Comparison of ENCODE assay signal across 8 cellular contexts in the genomic region with DNA sequence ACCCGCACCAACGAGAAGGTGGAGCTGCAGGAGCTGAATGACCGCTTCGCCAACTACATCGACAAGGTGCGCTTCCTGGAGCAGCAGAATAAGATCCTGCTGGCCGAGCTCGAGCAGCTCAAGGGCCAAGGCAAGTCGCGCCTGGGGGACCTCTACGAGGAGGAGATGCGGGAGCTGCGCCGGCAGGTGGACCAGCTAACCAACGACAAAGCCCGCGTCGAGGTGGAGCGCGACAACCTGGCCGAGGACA. TPM values are rescaled to one million over a fixed set of nuclear protein-coding genes. Genes with fewer than 3 reads are reported as not detected.
A peak's percentile ranks its signal among the peaks of the same experiment; 100 is the strongest.
DNase-seq lines count a peak whose midpoint lies in the region; ATAC-seq and TF ChIP-seq lines count a peak whose summit lies in the region.

No MANE protein-coding gene starts in this region.

- H3K36me3 Mint-ChIP-seq in activated naive CD8-positive, alpha-beta T cell treated with anti-CD3 and anti-CD28 coated beads for 36 hours = peaks cover 50% of the 10 kb centered on the region

- peaks cover 57% of the 10 kb centered on the region for H3K4me1 Mint-ChIP-seq in activated naive CD8-positive, alpha-beta T cell treated with anti-CD3 and anti-CD28 coated beads for 36 hours

- H3K27ac ChIP-seq in C4-2B (peak overlapping the region; percentile 48), right lobe of liver (peak overlapping the region; percentile 63 to 96 (median 80)), tibial nerve (peak overlapping the region; percentile 95 to 100 (median 98))

- no peaks in the 10 kb centered on the region for H3K9me3 ChIP-seq in right lobe of liver
- no peaks in the 10 kb centered on the region for H3K9me3 ChIP-seq in tibial nerve

- intact Hi-C loops in right lobe of liver (cut with DNase I) = no loop called here

- H3K36me3 ChIP-seq in H7 (replicated peaks; ENCODE audit: control insufficient read depth, insufficient read depth, low read length) (peaks cover 12% of the 10 kb centered on the region), right lobe of liver (peaks cover 0 to 21% (median 0%) of the 10 kb centered on the region in 4 donors), tibial nerve (peaks cover 16 to 53% (median 22%) of the 10 kb centered on the region in 3 donors)

- no peaks in the 10 kb centered on the region for H3K9me3 Mint-ChIP-seq in activated naive CD8-positive, alpha-beta T cell treated with anti-CD3 and anti-CD28 coated beads for 36 hours

- peak overlapping the region; percentile 95 for H3K27ac Mint-ChIP-seq in activated naive CD8-positive, alpha-beta T cell treated with anti-CD3 and anti-CD28 coated beads for 36 hours

- no peak for ATAC-seq in right lobe of liver
- ATAC-seq in GM18505 (IDR thresholded peaks at IDR 0.05; ENCODE audit: unreplicated experiment) = no peak

- no peak for DNase-seq in H7
- no peak for DNase-seq in activated naive CD8-positive, alpha-beta T cell treated with anti-CD3 and anti-CD28 coated beads for 36 hours
- no peak for DNase-seq in right lobe of liver
- no peak for DNase-seq in tibial nerve (ENCODE audit: low spot score in 2 of 2)
- DNase-seq in cortex of kidney (lab: John Stamatoyannopoulos, UW) = no peak
- no peak for DNase-seq in LoVo (ENCODE audit: low spot score)

- H3K4me3 ChIP-seq in H7 (ENCODE audit: insufficient read depth, low read depth, low read length) = peak overlapping the region; percentile 93
- peak overlapping the region; percentile 51 to 60 (median 55) for H3K4me3 ChIP-seq in right lobe of liver
- peak overlapping the region; percentile 78 to 96 (median 92) for H3K4me3 ChIP-seq in tibial nerve

- H3K4me3 Mint-ChIP-seq in activated naive CD8-positive, alpha-beta T cell treated with anti-CD3 and anti-CD28 coated beads for 36 hours = peak overlapping the region; percentile 98

- TF ChIP-seq POLR2A in right lobe of liver (IDR thresholded peaks at IDR 0.05) (no peak), tibial nerve (IDR thresholded peaks at IDR 0.05) (no peak), GM18505 (IDR thresholded peaks at IDR 0.05; ENCODE audit: borderline replicate concordance, extremely low read depth, insufficient read depth, insufficient read length) (no peak)

- no peak for TF ChIP-seq EP300 in tibial nerve (IDR thresholded peaks at IDR 0.05)

- H3K27me3 ChIP-seq in H7 (ENCODE audit: control insufficient read depth, insufficient read depth, low read length) (peaks cover 24% of the 10 kb centered on the region; the same call in 1 of the 2 replicates), right lobe of liver (peaks cover 0 to 11% of the 10 kb centered on the region in 2 donors), tibial nerve (no peaks in the 10 kb centered on the region)

- WGBS in right lobe of liver (ENCODE audit: insufficient coverage, low coverage, low lambda C conversion rate, missing lambda C conversion rate) = 1% methylated on average over 14 of the region's 21 CpGs
- 0% methylated on average over 8 to 17 of the region's 21 CpGs for WGBS in tibial nerve, 2 donors

- H3K4me1 ChIP-seq in right lobe of liver (peaks cover 0 to 10% (median 0%) of the 10 kb centered on the region in 4 donors), tibial nerve (peaks cover 0 to 56% (median 33%) of the 10 kb centered on the region in 4 donors)

- TF ChIP-seq CTCF in C4-2B (conservative IDR thresholded peaks at IDR 0.05) (no peak), right lobe of liver (IDR thresholded peaks at IDR 0.05) (no peak), tibial nerve (IDR thresholded peaks at IDR 0.05) (no peak)

- no peaks in the 10 kb centered on the region for H3K27me3 Mint-ChIP-seq in activated naive CD8-positive, alpha-beta T cell treated with anti-CD3 and anti-CD28 coated beads for 36 hours

RNA-seq across cellular contexts. Expression of gene VIM, which starts 1.6 kb away (rescaled TPM):
- 1,966 TPM in 2 replicates for total RNA-seq in H7 (2014; rRNA removed; shearing (Covaris generic))
- total RNA-seq in activated naive CD8-positive, alpha-beta T cell treated with anti-CD3 and anti-CD28 coated beads for 36 hours = 100 to 1,000 TPM; 657 TPM
- total RNA-seq in right lobe of liver = 100 to 1,000 TPM in 3 of 6 experiments, 10 to 100 TPM in 3; 39.3 to 160 (median 97.4) TPM
- 1,000 to 10,000 TPM; 6,350 to 8,587 (median 8,002) TPM for total RNA-seq in tibial nerve

RNA-seq across cellular contexts. Expression of gene TRDMT1, which starts 28.2 kb away (rescaled TPM):
- 8.0 and 8.6 TPM in 2 replicates for total RNA-seq in H7 (2014; rRNA removed; shearing (Covaris generic))
- total RNA-seq in activated naive CD8-positive, alpha-beta T cell treated with anti-CD3 and anti-CD28 coated beads for 36 hours = 1 to 10 TPM; 9.5 to 9.6 TPM
- total RNA-seq in right lobe of liver (1 to 10 TPM in 5 of 6 experiments, under 1 TPM in 1; 0.79 to 2.9 (median 1.6) TPM), tibial nerve (10 to 100 TPM; 12.9 to 17.5 (median 16.0) TPM)

Comparison
In these comparisons a context has a peak if more than half of its experiments do, and no peak if none do; other contexts are left out.
1. H3K27ac ChIP-seq: peak in every context shown above with its lines; median percentile 98 in tibial nerve; 80 in right lobe of liver; 48 in C4-2B.
2. RNA of gene VIM, which starts 1.6 kb away (total RNA-seq): 6,350 to 8,587 TPM in tibial nerve, 1,966 TPM in H7 and 657 TPM in activated naive CD8-positive, alpha-beta T cell treated with anti-CD3 and anti-CD28 coated beads for 36 hours; 39.3 to 160 TPM in right lobe of liver; every median in the first group is over 4 times any median in the second.
3. Peak in every context shown above with its lines, with median percentiles within 50 percentile points of each other: H3K4me3 ChIP-seq.